24 cellular contexts compared by ENCODE assay signal in genomic region chr1:229102741-229103480, GRCh38.
DNase-seq lines count a peak whose midpoint lies in the region; ATAC-seq, FAIRE-seq and TF ChIP-seq lines count a peak whose summit lies in the region.
"Had no signal": no experiment of that assay in that cellular context is flagged by ENCODE, and none has a peak within 500 bp of the region (broad histone marks: within the 10 kb centered on the region; RNA-seq: fewer than 3 reads in every experiment).

No MANE protein-coding gene starts in this region.

- BruUV-seq in mammary epithelial cell (replicated peaks; lab: Mats Ljungman, UMichigan) (no TSS peak), HepG2 (replicated peaks; lab: Mats Ljungman, UMichigan) (no TSS peak)

- intact Hi-C loops in breast epithelium (cut with DNase I; ENCODE audit: low total_unique reads) = no loop called here
- intact Hi-C loops in mammary epithelial cell (cut with micrococcal nuclease) = no loop called here
- intact Hi-C loops in HepG2 (cut with micrococcal nuclease; ENCODE audit: unreplicated experiment) = loop anchor here (10.0 kb wide), 1 partner anchor 122 kb away; no protein-coding TSS in a partner anchor
- intact Hi-C loops in vagina (cut with DNase I) = no loop called here
- intact Hi-C loops in heart left ventricle (cut with DNase I) = loop anchor here in 1 of 10 donors (10.0 kb wide), 1 partner anchor 62 kb away; no protein-coding TSS in a partner anchor

- no peaks in the 10 kb centered on the region for H3K79me2 ChIP-seq in mammary epithelial cell (ENCODE audit: insufficient read depth, low read length)
- no peaks in the 10 kb centered on the region for H3K79me2 ChIP-seq in H1 (ENCODE audit: control insufficient read depth in 1 of 2, insufficient read depth in 2 of 2, low read length in 2 of 2)
- no peaks in the 10 kb centered on the region for H3K79me2 ChIP-seq in HepG2 (ENCODE audit: insufficient read depth, low read length)

- no peak overlapping the region for H2BK12ac ChIP-seq in H1 (ENCODE audit: low read depth, low read length)

- H3K9ac ChIP-seq in mammary epithelial cell (ENCODE audit: insufficient read depth, low read length) (no peak overlapping the region), H1 (replicated peaks in 1 of 4; ENCODE audit: extremely low read depth in 1 of 4, low read depth in 3 of 4, low read length in 3 of 4) (no peak overlapping the region), HepG2 (ENCODE audit: insufficient read depth, low read depth, low read length) (no peak overlapping the region)

- no peak overlapping the region for H3K14ac ChIP-seq in H1 (ENCODE audit: insufficient read length)

- no peak for DNase-seq in breast epithelium (ENCODE audit: low spot score in 2 of 2)
- DNase-seq in mammary epithelial cell = no peak
- no peak for DNase-seq in H1 (ENCODE audit: low read depth in 1 of 2, low spot score in 2 of 2)
- no peak for DNase-seq in HepG2 (ENCODE audit: low spot score)
- no peak for DNase-seq in vagina (ENCODE audit: extremely low spot score in 2 of 2)
- DNase-seq in DMS 273 (lab: John Stamatoyannopoulos, UW; ENCODE audit: unreplicated experiment) = no peak
- DNase-seq in heart left ventricle = no peak
- DNase-seq in GM03348 (ENCODE audit: low spot score) = no peak
- DNase-seq: activated B cell treated with CpG ODN at 0.5 μM for 24 hours; central memory CD4-positive, alpha-beta T cell; DMS53; effector memory CD8-positive, alpha-beta T cell; gastrocnemius medialis; naive thymus-derived CD4-positive, alpha-beta T cell; NCI-H1436 treated with DMSO at 0.1 percent for 48 hours; NK-92 treated with Interleukin-12 subunit alpha and Interleukin-12 subunit beta, amount 100 ng/mL, for 24 hours; Right ventricle myocardium superior; stimulated activated CD4-positive, alpha-beta T cell treated with anti-CD3 and anti-CD28 coated beads, Interleukin-12 subunit alpha, Interleukin-12 subunit beta, amount 100 ng/mL, for 4 hours; T-helper 17 cell; thyroid gland had no signal

- H3K23ac ChIP-seq in H1 (ENCODE audit: insufficient read length) = no peak overlapping the region

- peak overlapping the region; percentile 22 for H4K91ac ChIP-seq in H1 (replicated peaks; ENCODE audit: insufficient read length, low read length)

- H3K36me3 ChIP-seq in breast epithelium (no peaks in the 10 kb centered on the region), mammary epithelial cell (ENCODE audit: insufficient read depth, low read length) (no peaks in the 10 kb centered on the region), H1 (ENCODE audit: control insufficient read depth in 2 of 4, insufficient read depth in 4 of 4, low read length in 3 of 4) (no peaks in the 10 kb centered on the region), HepG2 (replicated peaks in 1 of 2; ENCODE audit: control insufficient read depth in 1 of 2, insufficient read depth in 2 of 2, low read length in 2 of 2) (no peaks in the 10 kb centered on the region), vagina (no peaks in the 10 kb centered on the region), heart left ventricle (no peaks in the 10 kb centered on the region)
- H3K36me3 ChIP-seq: gastrocnemius medialis, prostate gland, thyroid gland had no signal

- H3K56ac ChIP-seq in H1 (replicated peaks; ENCODE audit: insufficient read length, low read depth, low read length) = no peak overlapping the region

- WGBS in mammary epithelial cell (ENCODE audit: low coverage, missing lambda C conversion rate) = 79% methylated on average over 2 of the region's 2 CpGs
- WGBS in H1 (ENCODE audit: extremely low coverage in 1 of 2, insufficient coverage in 1 of 2, insufficient read length in 1 of 2, insufficient replicate concordance in 2 of 2, low coverage in 1 of 2, low lambda C conversion rate in 2 of 2, missing lambda C conversion rate in 1 of 2), 2 experiments = 70% methylated on average over 2 of the region's 2 CpGs; no CpG with 5 or more reads in 1 of the 2 experiments
- 53% methylated on average over 2 of the region's 2 CpGs for WGBS in HepG2 (ENCODE audit: low lambda C conversion rate)
- 42 to 93% (median 87%) methylated on average over 2 of the region's 2 CpGs for WGBS in heart left ventricle, 4 donors

- H3K4me2 ChIP-seq in mammary epithelial cell (ENCODE audit: insufficient read depth, low read depth, low read length) (no peak overlapping the region), H1 (ENCODE audit: insufficient read depth in 1 of 2, low read depth in 2 of 2, low read length in 2 of 2) (no peak overlapping the region), HepG2 (ENCODE audit: low read depth, low read length) (no peak overlapping the region)

- no peaks in the 10 kb centered on the region for H3K23me2 ChIP-seq in H1 (ENCODE audit: low read depth, low read length)

- CTCF ChIA-PET in mammary epithelial cell (lab: Charles Lee; ENCODE audit: low non-redundant PET) (no interaction called here), H1 (lab: Charles Lee; ENCODE audit: partially characterized antibody) (interaction anchor here (0.6 to 3.3 kb wide), 9 partner anchors 11 to 434 kb away, joined by 3 to 26 read pairs (median 3); no protein-coding TSS in a partner anchor), HepG2 (lab: Yijun Ruan, JAX; ENCODE audit: low intra/inter-chr PET ratio, low total read pairs) (no interaction called here)

- in situ Hi-C loops in mammary epithelial cell (cut with MboI; ENCODE audit: low sequenced_read_pairs in 2 of 2) = no loop called here
- in situ Hi-C loops in HepG2 (cut with HindIII; ENCODE audit: extremely low pct_ligation_motif_present, low pct_unique_long_range_greater_than_20kb) = no loop called here

- no peak overlapping the region for H2AK5ac ChIP-seq in H1 (ENCODE audit: low read depth, low read length)

- no peak for TF ChIP-seq POLR2A in breast epithelium (IDR thresholded peaks at IDR 0.05)
- no peak for TF ChIP-seq POLR2A in H1 (IDR thresholded peaks at IDR 0.05; ENCODE audit: control extremely low read depth in 1 of 2, low read depth in 2 of 2, low read length in 2 of 2)
- no peak for TF ChIP-seq POLR2A in HepG2 (IDR thresholded peaks at IDR 0.05; ENCODE audit: insufficient read depth in 1 of 2, low read depth in 2 of 2, low read length in 2 of 2)
- no peak for TF ChIP-seq POLR2A in vagina (IDR thresholded peaks at IDR 0.05)
- TF ChIP-seq POLR2A in heart left ventricle (IDR thresholded peaks at IDR 0.05) = no peak

- TF ChIP-seq RAD21 in H1 (IDR thresholded peaks at IDR 0.05 in 1 of 2, conservative IDR thresholded peaks at IDR 0.05 in 1 of 2; ENCODE audit: low read depth in 2 of 2, low read length in 2 of 2) (peak; percentile 79 to 84), HepG2 (CRISPR knock-in tag; IDR thresholded peaks at IDR 0.05) (no peak)

- H2BK120ac ChIP-seq in H1 (replicated peaks; ENCODE audit: low read depth, low read length) = no peak overlapping the region

- POLR2A ChIA-PET in H1 (lab: Charles Lee; ENCODE audit: partially characterized antibody) (interaction anchor here (1.1 to 1.3 kb wide), 2 partner anchors 9 to 11 kb away, joined by 3 read pairs; no protein-coding TSS in a partner anchor), HepG2 (lab: Yijun Ruan, JAX) (interaction anchor here (1.2 kb wide), 1 partner anchor 27 kb away, joined by 3 read pairs; no protein-coding TSS in a partner anchor)

- H3K4me3 ChIP-seq in breast epithelium (no peak overlapping the region), mammary epithelial cell (replicated peaks in 1 of 3; ENCODE audit: insufficient read depth in 1 of 3, low read depth in 2 of 3, low read length in 3 of 3) (no peak overlapping the region), H1 (ENCODE audit: extremely low read depth in 1 of 4, insufficient read depth in 2 of 4, low read depth in 3 of 4, low read length in 4 of 4) (no peak overlapping the region), HepG2 (replicated peaks in 1 of 3; ENCODE audit: insufficient read depth in 1 of 3, low read depth in 2 of 3, low read length in 3 of 3) (no peak overlapping the region), vagina (no peak overlapping the region), heart left ventricle (no peak overlapping the region)
- H3K4me3 ChIP-seq: gastrocnemius medialis, lung, prostate gland, thyroid gland had no signal

- no peak overlapping the region for H2BK15ac ChIP-seq in H1 (ENCODE audit: low read length)

- no peak overlapping the region for H4K8ac ChIP-seq in H1 (ENCODE audit: extremely low read depth, insufficient read depth, low read length)

- no peak for TF ChIP-seq CTCF in breast epithelium (IDR thresholded peaks at IDR 0.05)
- TF ChIP-seq CTCF in mammary epithelial cell (conservative IDR thresholded peaks at IDR 0.05 in 1 of 2, IDR thresholded peaks at IDR 0.05 in 1 of 2; ENCODE audit: extremely low read depth in 1 of 2, insufficient read depth in 1 of 2, low read depth in 1 of 2, low read length in 2 of 2) = peak in 1 of 2 donors; percentile 13
- peak; percentile 49 to 70 (median 66) for TF ChIP-seq CTCF in H1 (IDR thresholded peaks at IDR 0.05; ENCODE audit: control extremely low read depth in 1 of 3, insufficient read depth in 1 of 3, low read depth in 1 of 3, low read length in 3 of 3)
- TF ChIP-seq CTCF in HepG2 (CRISPR knock-in tag; IDR thresholded peaks at IDR 0.05) = peak; percentile 57
- TF ChIP-seq CTCF in vagina (IDR thresholded peaks at IDR 0.05) = no peak
- TF ChIP-seq CTCF in heart left ventricle (IDR thresholded peaks at IDR 0.05) = no peak

- no peaks in the 10 kb centered on the region for H3K79me1 ChIP-seq in H1 (ENCODE audit: low read depth, low read length)

- no peak overlapping the region for H2AFZ ChIP-seq in mammary epithelial cell (ENCODE audit: low read depth, low read length)
- no peak overlapping the region for H2AFZ ChIP-seq in H1 (ENCODE audit: low read length)
- no peak overlapping the region for H2AFZ ChIP-seq in HepG2 (ENCODE audit: low read length)

- H3K9me3 ChIP-seq in breast epithelium (no peaks in the 10 kb centered on the region), mammary epithelial cell (replicated peaks; ENCODE audit: insufficient read depth, low read length) (no peaks in the 10 kb centered on the region), H1 (ENCODE audit: insufficient read depth in 2 of 2, low read depth in 1 of 2, low read length in 1 of 2) (no peaks in the 10 kb centered on the region), HepG2 (ENCODE audit: low read length) (no peaks in the 10 kb centered on the region), vagina (no peaks in the 10 kb centered on the region), heart left ventricle (peaks cover 0 to 6% (median 0%) of the 10 kb centered on the region in 12 donors)
- H3K9me3 ChIP-seq: gastrocnemius medialis, prostate gland, thyroid gland had no signal

- H3K27ac ChIP-seq in breast epithelium (peak overlapping the region; percentile 45 to 54), mammary epithelial cell (ENCODE audit: insufficient read depth, low read depth, low read length) (no peak overlapping the region), H1 (ENCODE audit: low read depth, low read length) (no peak overlapping the region), HepG2 (ENCODE audit: extremely low read length, insufficient read depth, low read length) (no peak overlapping the region), vagina (peak overlapping the region; percentile 54), heart left ventricle (no peak overlapping the region)
- H3K27ac ChIP-seq: gastrocnemius medialis, prostate gland, thyroid gland had no signal

- H3K27me3 ChIP-seq in breast epithelium (no peaks in the 10 kb centered on the region), mammary epithelial cell (ENCODE audit: insufficient read depth, low read length) (no peaks in the 10 kb centered on the region), H1 (replicated peaks in 1 of 4; ENCODE audit: control insufficient read depth in 3 of 4, extremely low read depth in 1 of 4, insufficient read depth in 3 of 4, low read length in 3 of 4) (0 out of 7 replicates have a peak, but pooled peaks cover 0 to 2% (median 0%) of the 10 kb centered on the region in 4 experiments), HepG2 (ENCODE audit: control insufficient read depth in 1 of 2, insufficient read depth in 2 of 2, low read length in 2 of 2) (no peaks in the 10 kb centered on the region), vagina (no peaks in the 10 kb centered on the region), heart left ventricle (peaks cover 0 to 4% (median 0%) of the 10 kb centered on the region in 9 donors)
- H3K27me3 ChIP-seq: gastrocnemius medialis, thyroid gland had no signal

- H4K20me1 ChIP-seq in mammary epithelial cell (ENCODE audit: insufficient read depth, low read length) = no peaks in the 10 kb centered on the region
- no peaks in the 10 kb centered on the region for H4K20me1 ChIP-seq in H1 (replicated peaks in 1 of 2; ENCODE audit: control insufficient read depth in 1 of 2, insufficient read depth in 2 of 2, low read length in 2 of 2)
- H4K20me1 ChIP-seq in HepG2 (ENCODE audit: insufficient read depth, low read length) = no peaks in the 10 kb centered on the region

- no peak for TF ChIP-seq EP300 in H1 (IDR thresholded peaks at IDR 0.05; ENCODE audit: borderline replicate concordance in 1 of 2, low read depth in 2 of 2, low read length in 2 of 2)
- no peak for TF ChIP-seq EP300 in HepG2 (IDR thresholded peaks at IDR 0.05; ENCODE audit: low read depth in 2 of 2, low read length in 2 of 2)
- no peak for TF ChIP-seq EP300 in HepG2 (CRISPR knock-in tag; IDR thresholded peaks at IDR 0.05; ENCODE audit: borderline replicate concordance)

- no peak overlapping the region for H2BK5ac ChIP-seq in H1 (ENCODE audit: low read depth, low read length)

- H2BK20ac ChIP-seq in H1 (ENCODE audit: low read length) = no peak overlapping the region

- H3K4me1 ChIP-seq in breast epithelium (no peaks in the 10 kb centered on the region), mammary epithelial cell (ENCODE audit: insufficient read depth, low read length) (peaks cover 7% of the 10 kb centered on the region), H1 (replicated peaks in 1 of 4; ENCODE audit: control insufficient read depth in 3 of 4, insufficient read depth in 4 of 4, low read length in 3 of 4) (peaks cover 0 to 4% (median 2%) of the 10 kb centered on the region in 4 experiments; a peak in 2 of 7 replicates), HepG2 (ENCODE audit: insufficient read depth, low read length) (peaks cover 91% of the 10 kb centered on the region), vagina (peaks cover 32% of the 10 kb centered on the region), heart left ventricle (no peaks in the 10 kb centered on the region)
- H3K4me1 ChIP-seq: prostate gland had no signal

- FAIRE-seq in H1 (lab: Jason Lieb, UNC) (no peak), HepG2 (lab: Jason Lieb, UNC) (no peak)
- FAIRE-seq: HTR-8/SVneo had no signal

- dilution Hi-C loops in mammary epithelial cell (cut with HindIII; ENCODE audit: low sequenced_read_pairs) = no loop called here

- H3K18ac ChIP-seq in H1 (ENCODE audit: extremely low read depth, low read length) = no peak overlapping the region

- ATAC-seq in HepG2 = no peak
- no peak for ATAC-seq in heart left ventricle
- ATAC-seq: effector memory CD8-positive, alpha-beta T cell; gastrocnemius medialis; naive thymus-derived CD4-positive, alpha-beta T cell; stimulated activated effector memory CD8-positive, alpha-beta T cell treated with anti-CD3 and anti-CD28 coated beads, Interleukin-12 subunit alpha, Interleukin-12 subunit beta, amount 100 ng/mL, for 72 hours; T-helper 17 cell had no signal

- H3K4ac ChIP-seq in H1 (replicated peaks; ENCODE audit: insufficient read length, low read depth, low read length) = peak overlapping the region; percentile 23

- H4K5ac ChIP-seq in H1 (ENCODE audit: insufficient read length, low read depth, low read length) = no peak overlapping the region

Comparison
In these comparisons a context has a peak if more than half of its experiments do, and no peak if none do; other contexts are left out.
1. H3K27ac ChIP-seq: peak in breast epithelium (2 of 2) and vagina (single experiment); none in mammary epithelial cell (single experiment), H1 (single experiment), HepG2 (single experiment) and heart left ventricle (0 of 12).
2. CTCF ChIP-seq: peak in H1 (3 of 3) and HepG2 (single experiment); none in breast epithelium (0 of 3), vagina (0 of 3) and heart left ventricle (0 of 12).